Comparison of ENCODE assay signal across 8 cellular contexts in genomic region chr21:29376556-29376955, GRCh38.
DNase-seq lines count a peak whose midpoint lies in the region; ATAC-seq and TF ChIP-seq lines count a peak whose summit lies in the region.

No MANE protein-coding gene starts in this region.

- H3K9me3 ChIP-seq in osteoblast (ENCODE audit: low read depth, low read length) (no peaks in the 10 kb centered on the region), gastroesophageal sphincter (no peaks in the 10 kb centered on the region)

- H2AFZ ChIP-seq in osteoblast (ENCODE audit: low read length), result no peak overlapping the region

- TF ChIP-seq EP300 in gastroesophageal sphincter (IDR thresholded peaks at IDR 0.05), result no peak

- peaks cover 7% of the 10 kb centered on the region for H3K36me3 Mint-ChIP-seq in endothelial cell (ENCODE audit: low read depth, unreplicated experiment)

- no peaks in the 10 kb centered on the region for H3K27me3 ChIP-seq in GM06990 (replicated peaks; ENCODE audit: control insufficient read depth, insufficient read depth, low read length)
- no peaks in the 10 kb centered on the region for H3K27me3 ChIP-seq in osteoblast (ENCODE audit: insufficient read depth, low read length)
- no peaks in the 10 kb centered on the region for H3K27me3 ChIP-seq in gastroesophageal sphincter

- no peak for TF ChIP-seq POLR2A in gastroesophageal sphincter (IDR thresholded peaks at IDR 0.05)

- H3K4me2 ChIP-seq in osteoblast (ENCODE audit: insufficient read depth, low read length), result no peak overlapping the region

- peak; percentile 74 for TF ChIP-seq CTCF in GM06990 (IDR thresholded peaks at IDR 0.05; ENCODE audit: insufficient read depth, low read length, poor library complexity, severe bottlenecking)
- TF ChIP-seq CTCF in endothelial cell (IDR thresholded peaks at IDR 0.05; ENCODE audit: unreplicated experiment), result peak; percentile 38
- peak; percentile 47 for TF ChIP-seq CTCF in osteoblast (IDR thresholded peaks at IDR 0.05; ENCODE audit: extremely low read depth, low read depth, low read length)
- TF ChIP-seq CTCF in gastroesophageal sphincter (IDR thresholded peaks at IDR 0.05), result peak in 2 of 4 experiments; percentile 24 to 36

- peak; percentile 67 for ATAC-seq in GM21447 (IDR thresholded peaks at IDR 0.05; ENCODE audit: unreplicated experiment)
- ATAC-seq in gastroesophageal sphincter, result no peak

- peaks cover 10% of the 10 kb centered on the region for H3K4me1 Mint-ChIP-seq in endothelial cell (ENCODE audit: unreplicated experiment)

- peak overlapping the region; percentile 25 for H3K27ac Mint-ChIP-seq in endothelial cell (ENCODE audit: unreplicated experiment)

- H3K27me3 Mint-ChIP-seq in endothelial cell (ENCODE audit: unreplicated experiment), result peaks cover 2% of the 10 kb centered on the region

- H3K4me3 Mint-ChIP-seq in endothelial cell (ENCODE audit: unreplicated experiment), result no peak overlapping the region

- no peaks in the 10 kb centered on the region for H4K20me1 ChIP-seq in osteoblast (ENCODE audit: insufficient read depth, low read length)

- no peaks in the 10 kb centered on the region for H3K9me3 Mint-ChIP-seq in endothelial cell (ENCODE audit: unreplicated experiment)

- WGBS in gastroesophageal sphincter (ENCODE audit: low coverage in 1 of 2), 2 donors, result no CpG with 5 or more reads among the region's 3 CpGs

- H3K27ac ChIP-seq in osteoblast (ENCODE audit: low read depth, low read length) (no peak overlapping the region), gastroesophageal sphincter (no peak overlapping the region)

- peaks cover 9% of the 10 kb centered on the region for H3K79me2 ChIP-seq in osteoblast (ENCODE audit: insufficient read depth, low read length)

- H3K4me1 ChIP-seq in osteoblast (ENCODE audit: insufficient read depth, low read length) (peaks cover 4% of the 10 kb centered on the region), gastroesophageal sphincter (no peaks in the 10 kb centered on the region)

- H3K36me3 ChIP-seq in GM06990 (ENCODE audit: control insufficient read depth, insufficient read depth, low read length), result 0 out of 2 replicates have a peak, but pooled peaks cover 2% of the 10 kb centered on the region
- peaks cover 19% of the 10 kb centered on the region for H3K36me3 ChIP-seq in osteoblast (ENCODE audit: insufficient read depth, low read length)
- H3K36me3 ChIP-seq in gastroesophageal sphincter, result no peaks in the 10 kb centered on the region

- H3K4me3 ChIP-seq in GM06990 (replicated peaks; ENCODE audit: low read depth, low read length), result no peak overlapping the region
- H3K4me3 ChIP-seq in osteoblast (ENCODE audit: insufficient read depth, low read length), result no peak overlapping the region
- no peak overlapping the region for H3K4me3 ChIP-seq in gastroesophageal sphincter

- DNase-seq in GM06990 (ENCODE audit: extremely low read depth, insufficient read length) (peak; percentile 14), LHCN-M2 (ENCODE audit: low read depth) (peak; percentile 49), endothelial cell (ENCODE audit: low spot score) (peak; percentile 17), osteoblast (ENCODE audit: insufficient read length, low spot score, missing footprints) (peak; percentile 34), ureter (ENCODE audit: low spot score) (no peak)
- peak; percentile 32 to 43 for DNase-seq in activated CD4-positive, alpha-beta T cell treated with anti-CD3 and anti-CD28 coated beads for 4 hours
